In the genomic region with DNA sequence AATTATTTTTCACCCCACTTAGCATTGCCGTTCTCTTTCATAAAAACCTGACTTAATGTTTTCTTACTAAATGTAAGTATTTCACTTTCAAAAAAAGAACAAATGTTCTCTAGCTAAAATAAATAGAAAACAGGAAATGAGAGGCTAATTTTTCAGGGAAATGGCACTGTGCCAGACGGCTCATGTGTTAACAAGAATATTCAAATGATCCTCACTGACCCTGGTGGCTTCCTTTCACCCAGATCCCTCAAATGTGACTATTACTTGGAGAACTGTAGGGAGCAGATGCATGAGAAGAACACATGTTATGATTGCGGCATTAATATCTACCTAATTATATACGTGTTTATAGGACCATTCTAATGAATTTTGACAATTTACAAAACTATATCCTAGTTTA, we compare ENCODE assay signal across 15 cellular contexts.
DNase-seq lines count a peak whose midpoint lies in the region; ATAC-seq, FAIRE-seq and TF ChIP-seq lines count a peak whose summit lies in the region.
"Had no signal": no experiment of that assay in that cellular context is flagged by ENCODE, and none has a peak within 500 bp of the region (broad histone marks: within the 10 kb centered on the region; RNA-seq: fewer than 3 reads in every experiment).

No MANE protein-coding gene starts in this region.

- POLR2A ChIA-PET in HepG2 (lab: Yijun Ruan, JAX) = no interaction called here

- in situ Hi-C loops in HepG2 (cut with HindIII; ENCODE audit: extremely low pct_ligation_motif_present, low pct_unique_long_range_greater_than_20kb) (no loop called here), ACHN (cut with HindIII; ENCODE audit: low pct_ligation_motif_present, low pct_unique_long_range_greater_than_20kb, low sequenced_read_pairs) (no loop called here)

- FAIRE-seq in HepG2 (lab: Jason Lieb, UNC) (no peak), pancreas (lab: Jason Lieb, UNC) (no peak)
- FAIRE-seq: H54 had no signal

- H3K9me3 ChIP-seq in liver (ENCODE audit: control insufficient read depth in 4 of 4, low read length in 3 of 4) (peaks cover 0 to 4% (median 0%) of the 10 kb centered on the region in 4 donors), HepG2 (ENCODE audit: low read length) (no peaks in the 10 kb centered on the region), pancreas (no peaks in the 10 kb centered on the region)

- no peak overlapping the region for H3K27ac ChIP-seq in liver (ENCODE audit: low read depth in 1 of 2, low read length in 2 of 2)
- no peak overlapping the region for H3K27ac ChIP-seq in HepG2 (ENCODE audit: extremely low read length, insufficient read depth, low read length)
- no peak overlapping the region for H3K27ac ChIP-seq in pancreas
- H3K27ac ChIP-seq: Peyer's patch had no signal

- no TSS peak for BruUV-seq in HepG2 (replicated peaks; lab: Mats Ljungman, UMichigan)

- no peak overlapping the region for H3K4me2 ChIP-seq in HepG2 (ENCODE audit: low read depth, low read length)

- H3K4me3 ChIP-seq in liver (ENCODE audit: low read depth in 1 of 3, low read length in 3 of 3) = no peak overlapping the region
- no peak overlapping the region for H3K4me3 ChIP-seq in HepG2 (replicated peaks in 1 of 3; ENCODE audit: insufficient read depth in 1 of 3, low read depth in 2 of 3, low read length in 3 of 3)
- H3K4me3 ChIP-seq in pancreas = no peak overlapping the region
- H3K4me3 ChIP-seq: Peyer's patch had no signal

- 51% methylated on average over 4 of the region's 4 CpGs for WGBS in liver
- 28% methylated on average over 4 of the region's 4 CpGs for WGBS in HepG2 (ENCODE audit: low lambda C conversion rate)
- 37 to 44% methylated on average over 4 of the region's 4 CpGs for WGBS in pancreas, 2 donors

- TF ChIP-seq POLR2A in HepG2 (IDR thresholded peaks at IDR 0.05; ENCODE audit: insufficient read depth in 1 of 2, low read depth in 2 of 2, low read length in 2 of 2) = no peak

- ATAC-seq in HepG2 = no peak
- no peak for ATAC-seq in pancreas

- no peak overlapping the region for H3K9ac ChIP-seq in liver (ENCODE audit: low read depth in 1 of 2, low read length in 2 of 2)
- H3K9ac ChIP-seq in HepG2 (ENCODE audit: insufficient read depth, low read depth, low read length) = no peak overlapping the region

- H2AFZ ChIP-seq in HepG2 (ENCODE audit: low read length) = no peak overlapping the region

- no peaks in the 10 kb centered on the region for H3K79me2 ChIP-seq in HepG2 (ENCODE audit: insufficient read depth, low read length)

- H3K4me1 ChIP-seq in liver (ENCODE audit: control insufficient read depth in 4 of 4, insufficient read depth in 4 of 4, low read length in 3 of 4) = no peaks in the 10 kb centered on the region
- H3K4me1 ChIP-seq in HepG2 (ENCODE audit: insufficient read depth, low read length) = no peaks in the 10 kb centered on the region
- no peaks in the 10 kb centered on the region for H3K4me1 ChIP-seq in pancreas
- H3K4me1 ChIP-seq: Peyer's patch had no signal

- intact Hi-C loops in HepG2 (cut with micrococcal nuclease; ENCODE audit: unreplicated experiment) = no loop called here
- intact Hi-C loops in pancreas (cut with DNase I) = no loop called here

- CTCF ChIA-PET in HepG2 (lab: Yijun Ruan, JAX; ENCODE audit: low intra/inter-chr PET ratio, low total read pairs) = no interaction called here

- no peak for TF ChIP-seq RAD21 in liver (IDR thresholded peaks at IDR 0.05)
- no peak for TF ChIP-seq RAD21 in HepG2 (CRISPR knock-in tag; IDR thresholded peaks at IDR 0.05)

- H3K27me3 ChIP-seq in liver (ENCODE audit: control insufficient read depth in 4 of 4, insufficient read depth in 4 of 4, low read length in 3 of 4) (no peaks in the 10 kb centered on the region), HepG2 (ENCODE audit: control insufficient read depth in 1 of 2, insufficient read depth in 2 of 2, low read length in 2 of 2) (no peaks in the 10 kb centered on the region; a peak in 1 of 5 replicates), pancreas (no peaks in the 10 kb centered on the region)
- H3K27me3 ChIP-seq: Peyer's patch had no signal

- H4K20me1 ChIP-seq in HepG2 (ENCODE audit: insufficient read depth, low read length) = no peaks in the 10 kb centered on the region

- TF ChIP-seq CTCF in liver (IDR thresholded peaks at IDR 0.05; ENCODE audit: low read depth, low read length, missing input control) = no peak
- TF ChIP-seq CTCF in HepG2 (CRISPR knock-in tag; IDR thresholded peaks at IDR 0.05) = no peak
- TF ChIP-seq CTCF in pancreas (IDR thresholded peaks at IDR 0.05) = no peak

- H3K36me3 ChIP-seq in liver (ENCODE audit: control insufficient read depth in 4 of 4, insufficient read depth in 3 of 4, low read depth in 1 of 4, low read length in 3 of 4) (no peaks in the 10 kb centered on the region), HepG2 (replicated peaks in 1 of 2; ENCODE audit: control insufficient read depth in 1 of 2, insufficient read depth in 2 of 2, low read length in 2 of 2) (no peaks in the 10 kb centered on the region), pancreas (no peaks in the 10 kb centered on the region)
- H3K36me3 ChIP-seq: Peyer's patch had no signal

- DNase-seq in HepG2 (ENCODE audit: low spot score) = no peak
- peak; percentile 7 for DNase-seq in NCI-H1417 treated with DMSO at 0.1 percent for 48 hours (lab: John Stamatoyannopoulos, UW)
- peak; percentile 68 for DNase-seq in dermis blood vessel endothelial cell
- DNase-seq in ureter (ENCODE audit: low spot score) = peak; percentile 42
- no peak for DNase-seq in cerebellar nuclear complex (lab: John Stamatoyannopoulos, UW)
- DNase-seq in ACHN = no peak
- DNase-seq in pancreas = no peak
- DNase-seq: DMS153, MV-4-11, NCI-H1694, NCI-H526, Peyer's patch, Right ventricle myocardium superior had no signal

- TF ChIP-seq EP300 in HepG2 (IDR thresholded peaks at IDR 0.05; ENCODE audit: low read depth in 2 of 2, low read length in 2 of 2) (no peak), HepG2 (CRISPR knock-in tag; IDR thresholded peaks at IDR 0.05; ENCODE audit: borderline replicate concordance) (no peak)

TF ChIP-seq in liver, 16 proteins besides CTCF, POLR2A, EP300 and RAD21:
- TF ChIP-seq NR2F2 (IDR thresholded peaks at IDR 0.05) (peak; percentile 44), EGR1 (IDR thresholded peaks at IDR 0.05; ENCODE audit: low read depth in 2 of 2) (no peak), RXRA (IDR thresholded peaks at IDR 0.05) (no peak)
- TF ChIP-seq, protein P1, sequence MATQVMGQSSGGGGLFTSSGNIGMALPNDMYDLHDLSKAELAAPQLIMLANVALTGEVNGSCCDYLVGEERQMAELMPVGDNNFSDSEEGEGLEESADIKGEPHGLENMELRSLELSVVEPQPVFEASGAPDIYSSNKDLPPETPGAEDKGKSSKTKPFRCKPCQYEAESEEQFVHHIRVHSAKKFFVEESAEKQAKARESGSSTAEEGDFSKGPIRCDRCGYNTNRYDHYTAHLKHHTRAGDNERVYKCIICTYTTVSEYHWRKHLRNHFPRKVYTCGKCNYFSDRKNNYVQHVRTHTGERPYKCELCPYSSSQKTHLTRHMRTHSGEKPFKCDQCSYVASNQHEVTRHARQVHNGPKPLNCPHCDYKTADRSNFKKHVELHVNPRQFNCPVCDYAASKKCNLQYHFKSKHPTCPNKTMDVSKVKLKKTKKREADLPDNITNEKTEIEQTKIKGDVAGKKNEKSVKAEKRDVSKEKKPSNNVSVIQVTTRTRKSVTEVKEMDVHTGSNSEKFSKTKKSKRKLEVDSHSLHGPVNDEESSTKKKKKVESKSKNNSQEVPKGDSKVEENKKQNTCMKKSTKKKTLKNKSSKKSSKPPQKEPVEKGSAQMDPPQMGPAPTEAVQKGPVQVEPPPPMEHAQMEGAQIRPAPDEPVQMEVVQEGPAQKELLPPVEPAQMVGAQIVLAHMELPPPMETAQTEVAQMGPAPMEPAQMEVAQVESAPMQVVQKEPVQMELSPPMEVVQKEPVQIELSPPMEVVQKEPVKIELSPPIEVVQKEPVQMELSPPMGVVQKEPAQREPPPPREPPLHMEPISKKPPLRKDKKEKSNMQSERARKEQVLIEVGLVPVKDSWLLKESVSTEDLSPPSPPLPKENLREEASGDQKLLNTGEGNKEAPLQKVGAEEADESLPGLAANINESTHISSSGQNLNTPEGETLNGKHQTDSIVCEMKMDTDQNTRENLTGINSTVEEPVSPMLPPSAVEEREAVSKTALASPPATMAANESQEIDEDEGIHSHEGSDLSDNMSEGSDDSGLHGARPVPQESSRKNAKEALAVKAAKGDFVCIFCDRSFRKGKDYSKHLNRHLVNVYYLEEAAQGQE (IDR thresholded peaks at IDR 0.05) = no peak

TF ChIP-seq in HepG2, 621 proteins besides CTCF, POLR2A, EP300 and RAD21:
- TF ChIP-seq, protein P2, sequence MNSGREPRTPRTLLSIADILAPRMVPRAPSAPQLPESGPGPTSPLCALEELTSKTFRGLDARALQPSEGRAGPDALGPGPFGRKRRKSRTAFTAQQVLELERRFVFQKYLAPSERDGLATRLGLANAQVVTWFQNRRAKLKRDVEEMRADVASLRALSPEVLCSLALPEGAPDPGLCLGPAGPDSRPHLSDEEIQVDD (CRISPR knock-in tag; IDR thresholded peaks at IDR 0.05; ENCODE audit: borderline replicate concordance) = no peak
- TF ChIP-seq FOXJ3 (CRISPR knock-in tag; IDR thresholded peaks at IDR 0.05; ENCODE audit: borderline replicate concordance) (no peak), KLF15 (CRISPR knock-in tag; IDR thresholded peaks at IDR 0.05; ENCODE audit: borderline replicate concordance) (no peak), PPARG (CRISPR knock-in tag; conservative IDR thresholded peaks at IDR 0.05) (no peak), RXRB (CRISPR knock-in tag; IDR thresholded peaks at IDR 0.05; ENCODE audit: borderline replicate concordance) (no peak), ZNF605 (CRISPR knock-in tag; IDR thresholded peaks at IDR 0.05) (no peak), HDAC2 (CRISPR knock-in tag; IDR thresholded peaks at IDR 0.05) (no peak), THAP11 (CRISPR knock-in tag; IDR thresholded peaks at IDR 0.05) (no peak), HMG20B (CRISPR knock-in tag; conservative IDR thresholded peaks at IDR 0.05) (no peak)
- TF ChIP-seq, protein P3, sequence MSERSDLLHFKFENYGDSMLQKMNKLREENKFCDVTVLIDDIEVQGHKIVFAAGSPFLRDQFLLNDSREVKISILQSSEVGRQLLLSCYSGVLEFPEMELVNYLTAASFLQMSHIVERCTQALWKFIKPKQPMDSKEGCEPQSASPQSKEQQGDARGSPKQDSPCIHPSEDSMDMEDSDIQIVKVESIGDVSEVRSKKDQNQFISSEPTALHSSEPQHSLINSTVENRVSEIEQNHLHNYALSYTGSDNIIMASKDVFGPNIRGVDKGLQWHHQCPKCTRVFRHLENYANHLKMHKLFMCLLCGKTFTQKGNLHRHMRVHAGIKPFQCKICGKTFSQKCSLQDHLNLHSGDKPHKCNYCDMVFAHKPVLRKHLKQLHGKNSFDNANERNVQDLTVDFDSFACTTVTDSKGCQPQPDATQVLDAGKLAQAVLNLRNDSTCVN (CRISPR knock-in tag; IDR thresholded peaks at IDR 0.05; ENCODE audit: borderline replicate concordance) = no peak

Comparison
In these comparisons a context has a peak if more than half of its experiments do, and no peak if none do; other contexts are left out.
1. DNase-seq: peak in NCI-H1417 treated with DMSO at 0.1 percent for 48 hours (single experiment), dermis blood vessel endothelial cell (single experiment) and ureter (single experiment); none in HepG2 (single experiment), cerebellar nuclear complex (0 of 2), ACHN (single experiment) and pancreas (0 of 6).